In genomic region chr20:63574156-63574828, GRCh38 we compare ENCODE assay signal across 8 cellular contexts. TPM values are rescaled to one million over a fixed set of nuclear protein-coding genes. Genes with fewer than 3 reads are reported as not detected.
DNase-seq lines count a peak whose midpoint lies in the region; ATAC-seq and TF ChIP-seq lines count a peak whose summit lies in the region.

Gene HELZ2, minus strand, starts transcription at chr20:63574239. Its CDS starts 1,854 bp downstream, at chr20:63572385.

- H3K9me3 ChIP-seq in HUES6 (ENCODE audit: control insufficient read depth, insufficient read depth, low read depth, low read length) (no peaks in the 10 kb centered on the region), aorta (ENCODE audit: control insufficient read depth, low read length) (no peaks in the 10 kb centered on the region)

- H3K9ac ChIP-seq in HUES6 (ENCODE audit: low read length) = peak within 1 kb of the TSS; percentile 61

- peak; percentile 75 for DNase-seq in GM12865 (ENCODE audit: low read depth)
- DNase-seq in activated naive CD4-positive, alpha-beta T cell treated with anti-CD3 and anti-CD28 coated beads, Interleukin-2, amount 10 ng/mL, durations not matched to agents 7 days and 5 days = peak; percentile 84
- DNase-seq in head of caudate nucleus = peak in 34 of 42 donors; percentile 10 to 80 (median 34)
- DNase-seq in osteocyte (ENCODE audit: extremely low spot score, unreplicated experiment) = peak; percentile 90
- DNase-seq in aorta = peak; percentile 86 to 92
- no peak for DNase-seq in putamen (ENCODE audit: low spot score)

- H3K36me3 Mint-ChIP-seq in activated naive CD4-positive, alpha-beta T cell treated with anti-CD3 and anti-CD28 coated beads, Interleukin-2, amount 10 ng/mL, durations not matched to agents 7 days and 5 days = no peaks in the 10 kb centered on the region
- H3K36me3 Mint-ChIP-seq in osteocyte (ENCODE audit: unreplicated experiment) = no peaks in the 10 kb centered on the region

- H3K36me3 ChIP-seq in HUES6 (ENCODE audit: control insufficient read depth, insufficient read depth, low read length) (peaks cover 3% of the 10 kb centered on the region), aorta (ENCODE audit: control insufficient read depth in 1 of 2, insufficient read depth in 2 of 2, low read length in 1 of 2) (no peaks in the 10 kb centered on the region)

- TF ChIP-seq CTCF in GM12865 (IDR thresholded peaks at IDR 0.05; ENCODE audit: insufficient read depth, low read depth, low read length, missing control alignments) = no peak
- no peak for TF ChIP-seq CTCF in osteocyte (IDR thresholded peaks at IDR 0.05)

- H3K9me3 Mint-ChIP-seq in activated naive CD4-positive, alpha-beta T cell treated with anti-CD3 and anti-CD28 coated beads, Interleukin-2, amount 10 ng/mL, durations not matched to agents 7 days and 5 days = no peaks in the 10 kb centered on the region
- no peaks in the 10 kb centered on the region for H3K9me3 Mint-ChIP-seq in osteocyte (ENCODE audit: unreplicated experiment)

- WGBS in aorta, 2 donors = 6 to 7% methylated on average over 31 to 40 of the region's 40 CpGs

- peak; percentile 82 for ATAC-seq in aorta (ENCODE audit: low FRiP score)

- no peak within 1 kb of the TSS for H3K27ac ChIP-seq in HUES6 (ENCODE audit: low read depth, low read length)
- H3K27ac ChIP-seq in aorta (ENCODE audit: low read depth in 1 of 2, low read length in 2 of 2) = no peak within 1 kb of the TSS

- H3K4me1 ChIP-seq in HUES6 (ENCODE audit: control insufficient read depth, insufficient read depth, low read length) = peaks cover 5% of the 10 kb centered on the region
- no peaks in the 10 kb centered on the region for H3K4me1 ChIP-seq in aorta (ENCODE audit: control insufficient read depth in 1 of 2, insufficient read depth in 2 of 2, low read length in 2 of 2)

- H3K4me3 Mint-ChIP-seq in activated naive CD4-positive, alpha-beta T cell treated with anti-CD3 and anti-CD28 coated beads, Interleukin-2, amount 10 ng/mL, durations not matched to agents 7 days and 5 days = peak within 1 kb of the TSS; percentile 76
- H3K4me3 Mint-ChIP-seq in osteocyte (ENCODE audit: unreplicated experiment) = peak within 1 kb of the TSS; percentile 76

- peak within 1 kb of the TSS; percentile 83 for H3K4me3 ChIP-seq in GM12865 (ENCODE audit: low read depth, low read length)
- peak within 1 kb of the TSS; percentile 71 for H3K4me3 ChIP-seq in HUES6 (ENCODE audit: low read depth, low read length)
- H3K4me3 ChIP-seq in aorta (ENCODE audit: low read length in 2 of 2) = peak within 1 kb of the TSS; percentile 58 to 66

- CTCF ChIA-PET in activated naive CD4-positive, alpha-beta T cell treated with anti-CD3 and anti-CD28 coated beads, Interleukin-2, amount 10 ng/mL, durations not matched to agents 7 days and 5 days (lab: Charles Lee) = interaction anchor here (1.3 to 1.5 kb wide), 3 partner anchors 16 to 67 kb away, joined by 3 to 4 read pairs (median 3); no protein-coding TSS in a partner anchor

- 0 out of 2 replicates have a peak, but pooled peaks have one; percentile 30 for TF ChIP-seq POLR2A in Raji (IDR thresholded peaks at IDR 0.05; ENCODE audit: insufficient read depth, low read depth, low read length)

- H3K27me3 ChIP-seq in HUES6 (ENCODE audit: control insufficient read depth, insufficient read depth, low read length) (no peaks in the 10 kb centered on the region), aorta (ENCODE audit: control insufficient read depth in 1 of 2, insufficient read depth in 2 of 2, low read length in 1 of 2) (no peaks in the 10 kb centered on the region)

- peak within 1 kb of the TSS; percentile 52 for H3K27ac Mint-ChIP-seq in activated naive CD4-positive, alpha-beta T cell treated with anti-CD3 and anti-CD28 coated beads, Interleukin-2, amount 10 ng/mL, durations not matched to agents 7 days and 5 days
- peak within 1 kb of the TSS; percentile 57 for H3K27ac Mint-ChIP-seq in osteocyte (ENCODE audit: unreplicated experiment)

- intact Hi-C loops in head of caudate nucleus (cut with DNase I) (no loop called here), aorta (cut with DNase I) (no loop called here)

- peaks cover 65% of the 10 kb centered on the region for H3K27me3 Mint-ChIP-seq in activated naive CD4-positive, alpha-beta T cell treated with anti-CD3 and anti-CD28 coated beads, Interleukin-2, amount 10 ng/mL, durations not matched to agents 7 days and 5 days
- no peaks in the 10 kb centered on the region for H3K27me3 Mint-ChIP-seq in osteocyte (ENCODE audit: unreplicated experiment)

- H3K4me1 Mint-ChIP-seq in activated naive CD4-positive, alpha-beta T cell treated with anti-CD3 and anti-CD28 coated beads, Interleukin-2, amount 10 ng/mL, durations not matched to agents 7 days and 5 days = peaks cover 4% of the 10 kb centered on the region
- peaks cover 15% of the 10 kb centered on the region for H3K4me1 Mint-ChIP-seq in osteocyte (ENCODE audit: unreplicated experiment)

RNA-seq across cellular contexts. Expression of gene HELZ2, which starts in this region (rescaled TPM):
- total RNA-seq in osteocyte = 25.0 and 29.0 TPM in 2 replicates
- total RNA-seq in aorta = 10 to 100 TPM; 23.2 to 41.6 TPM
- polyA plus RNA-seq in aorta = 1 to 10 TPM; 2.3 to 4.8 TPM
